8 cellular contexts compared by ENCODE assay signal in the genomic region with DNA sequence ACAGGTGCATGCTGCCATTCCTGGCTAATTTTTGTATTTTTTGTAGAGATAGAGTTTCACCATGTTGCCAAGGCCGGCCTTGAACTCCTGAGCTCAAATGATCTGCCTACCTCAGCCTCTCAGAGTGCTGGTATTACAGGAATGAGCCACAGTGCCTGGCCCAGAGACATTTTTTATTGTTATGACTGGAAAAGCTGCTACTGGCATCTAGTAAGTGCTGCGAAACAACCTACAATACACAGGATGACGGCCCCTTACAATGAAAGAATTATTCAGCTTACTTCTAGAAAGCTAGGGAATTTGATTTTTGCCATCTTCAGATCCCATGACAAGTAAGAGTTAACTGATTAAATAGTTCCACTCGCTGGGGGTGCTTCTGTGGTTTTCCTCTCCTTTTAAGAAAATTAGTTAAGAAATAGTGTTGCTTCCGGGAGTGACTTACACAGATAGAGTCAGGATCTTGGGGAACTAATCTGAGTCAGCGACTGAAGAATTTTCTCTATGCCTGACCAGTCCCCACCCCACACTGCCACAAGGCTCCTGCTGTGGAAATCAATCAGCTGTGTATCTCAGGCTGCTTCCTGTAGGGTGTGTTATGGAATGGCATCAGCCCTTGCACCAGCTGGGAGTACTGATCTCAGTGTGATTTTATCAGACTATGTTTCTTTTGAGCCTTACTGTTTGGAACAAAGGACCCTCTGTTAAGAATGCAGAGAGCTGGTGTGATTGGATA.
DNase-seq lines count a peak whose midpoint lies in the region.

No MANE protein-coding gene starts in this region.

- no peak overlapping the region for H3K4me3 ChIP-seq in MG63

- H3K36me3 ChIP-seq in MG63: no peaks in the 10 kb centered on the region; the same call in 1 of the 2 replicates

- H3K27me3 ChIP-seq in MG63: no peaks in the 10 kb centered on the region

- DNase-seq in ELR (ENCODE audit: low read depth): peak; percentile 98
- peak; percentile 90 for DNase-seq in MG63
- DNase-seq in activated T-cell treated with anti-CD3 and anti-CD28 coated beads, Interleukin-2, amount 50 U/mL, for 1 hour: peak; percentile 37
- DNase-seq in fibroblast of the conjunctiva (ENCODE audit: low read depth): peak; percentile 89
- peak; percentile 98 for DNase-seq in non-pigmented ciliary epithelial cell (ENCODE audit: low read depth)
- DNase-seq in DMS153 treated with DMSO at 0.1 percent for 48 hours (lab: John Stamatoyannopoulos, UW; ENCODE audit: unreplicated experiment): no peak
- DNase-seq in NCI-H345 treated with DMSO at 0.1 percent for 48 hours (lab: John Stamatoyannopoulos, UW; ENCODE audit: unreplicated experiment): no peak
- DNase-seq in GM19240 (ENCODE audit: insufficient read length, low spot score): no peak

- H3K9me3 ChIP-seq in MG63: no peaks in the 10 kb centered on the region

Comparison
In these comparisons a context has a peak if more than half of its experiments do, and no peak if none do; other contexts are left out.
1. DNase-seq: peak in ELR (single experiment), MG63 (single experiment), activated T-cell treated with anti-CD3 and anti-CD28 coated beads, Interleukin-2, amount 50 U/mL, for 1 hour (single experiment), fibroblast of the conjunctiva (single experiment) and non-pigmented ciliary epithelial cell (single experiment); none in DMS153 treated with DMSO at 0.1 percent for 48 hours (single experiment), NCI-H345 treated with DMSO at 0.1 percent for 48 hours (single experiment) and GM19240 (single experiment).